ENCODE assay signal across 7 cellular contexts in genomic region chr4:42398448-42399355, GRCh38. TPM values are rescaled to one million over a fixed set of nuclear protein-coding genes. Genes with fewer than 3 reads are reported as not detected.
DNase-seq lines count a peak whose midpoint lies in the region; ATAC-seq and TF ChIP-seq lines count a peak whose summit lies in the region.

No MANE protein-coding gene starts in this region.

- DNase-seq in WTC11 (ENCODE audit: low spot score) (peak; percentile 64), NCI-H345 (lab: John Stamatoyannopoulos, UW) (no peak), SKM-1 treated with dmso at 0.1 percent for 144 hours (lab: John Stamatoyannopoulos, UW; ENCODE audit: unreplicated experiment) (no peak)
- DNase-seq in stimulated activated naive CD8-positive, alpha-beta T cell treated with anti-CD3 and anti-CD28 coated beads, Interleukin-15, Interleukin-2, amounts not matched to agents 100 U/mL and 50 U/mL, for 24 hours: peak; percentile 8

- 0 out of 2 replicates have a peak, but pooled peaks have one; percentile 29 for TF ChIP-seq CTCF in WTC11 (IDR thresholded peaks at IDR 0.05)

- peaks cover 69% of the 10 kb centered on the region for H3K27me3 Mint-ChIP-seq in WTC11 (ENCODE audit: low read depth)

- H3K36me3 Mint-ChIP-seq in WTC11: no peaks in the 10 kb centered on the region

- ATAC-seq in GM21737 (IDR thresholded peaks at IDR 0.05; ENCODE audit: unreplicated experiment) (peak; percentile 9), WTC11 (peak; percentile 33), GM21529 (IDR thresholded peaks at IDR 0.05; ENCODE audit: unreplicated experiment) (no peak)
- ATAC-seq in stimulated activated naive CD8-positive, alpha-beta T cell treated with anti-CD3 and anti-CD28 coated beads, Interleukin-15, Interleukin-2, amounts not matched to agents 100 U/mL and 50 U/mL, for 24 hours: no peak

- H3K4me3 Mint-ChIP-seq in WTC11: peak overlapping the region; percentile 82

- peak overlapping the region; percentile 69; the same call in 1 of the 2 replicates for H3K27ac Mint-ChIP-seq in WTC11

- peaks cover 57% of the 10 kb centered on the region for H3K4me1 Mint-ChIP-seq in WTC11

- CTCF ChIA-PET in WTC11 (lab: Charles Lee): interaction anchor here (0.6 to 6.6 kb wide), 8 partner anchors 8 to 192 kb away, joined by 3 to 66 read pairs (median 4); no protein-coding TSS in a partner anchor

- peak overlapping the region; percentile 58 for H3K4me3 ChIP-seq in iPS-11a (ENCODE audit: low read depth, low read length)

- POLR2A ChIA-PET in WTC11 (lab: Charles Lee): no interaction called here

- no peaks in the 10 kb centered on the region for H3K9me3 Mint-ChIP-seq in WTC11

TF ChIP-seq in WTC11, 78 proteins besides CTCF, POLR2A, EP300 and RAD21:
- TF ChIP-seq, protein P1, sequence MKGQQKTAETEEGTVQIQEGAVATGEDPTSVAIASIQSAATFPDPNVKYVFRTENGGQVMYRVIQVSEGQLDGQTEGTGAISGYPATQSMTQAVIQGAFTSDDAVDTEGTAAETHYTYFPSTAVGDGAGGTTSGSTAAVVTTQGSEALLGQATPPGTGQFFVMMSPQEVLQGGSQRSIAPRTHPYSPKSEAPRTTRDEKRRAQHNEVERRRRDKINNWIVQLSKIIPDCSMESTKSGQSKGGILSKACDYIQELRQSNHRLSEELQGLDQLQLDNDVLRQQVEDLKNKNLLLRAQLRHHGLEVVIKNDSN (CRISPR knock-in tag; IDR thresholded peaks at IDR 0.05): 0 out of 2 replicates have a peak, but pooled peaks have one; percentile 10
- TF ChIP-seq ARID4B (CRISPR knock-in tag; IDR thresholded peaks at IDR 0.05; ENCODE audit: borderline replicate concordance) (peak; percentile 20; the same call in 1 of the 2 replicates), GTF2I (CRISPR knock-in tag; conservative IDR thresholded peaks at IDR 0.05) (no peak), ETV6 (CRISPR knock-in tag; IDR thresholded peaks at IDR 0.05) (0 out of 2 replicates have a peak, but pooled peaks have one; percentile 8), CDX4 (CRISPR knock-in tag; IDR thresholded peaks at IDR 0.05; ENCODE audit: borderline replicate concordance) (no peak)
- TF ChIP-seq, protein P2, sequence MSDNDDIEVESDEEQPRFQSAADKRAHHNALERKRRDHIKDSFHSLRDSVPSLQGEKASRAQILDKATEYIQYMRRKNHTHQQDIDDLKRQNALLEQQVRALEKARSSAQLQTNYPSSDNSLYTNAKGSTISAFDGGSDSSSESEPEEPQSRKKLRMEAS (CRISPR knock-in tag; IDR thresholded peaks at IDR 0.05): peak; percentile 2; the same call in 1 of the 2 replicates

RNA-seq across cellular contexts. Expression of gene SHISA3, which starts 1.4 kb away (rescaled TPM):
- total RNA-seq in WTC11 (2021): 5.6 to 6.0 TPM (median 5.7 TPM) in 3 replicates

Comparison
In these comparisons a context has a peak if more than half of its experiments do, and no peak if none do; other contexts are left out.
1. ATAC-seq: peak in GM21737 (single experiment) and WTC11 (single experiment); none in stimulated activated naive CD8-positive, alpha-beta T cell treated with anti-CD3 and anti-CD28 coated beads, Interleukin-15, Interleukin-2, amounts not matched to agents 100 U/mL and 50 U/mL, for 24 hours (single experiment) and GM21529 (single experiment).
2. DNase-seq: peak in WTC11 (single experiment) and stimulated activated naive CD8-positive, alpha-beta T cell treated with anti-CD3 and anti-CD28 coated beads, Interleukin-15, Interleukin-2, amounts not matched to agents 100 U/mL and 50 U/mL, for 24 hours (single experiment); none in NCI-H345 (single experiment) and SKM-1 treated with dmso at 0.1 percent for 144 hours (single experiment).